19 cellular contexts compared by ENCODE assay signal in genomic region chr9:134472256-134472655, GRCh38.
"Had no signal": no experiment of that assay in that cellular context is flagged by ENCODE, and none has a peak within 500 bp of the region (broad histone marks: within the 10 kb centered on the region; RNA-seq: fewer than 3 reads in every experiment).

No MANE protein-coding gene starts in this region.

- DNase-seq: colonic mucosa; dermis blood vessel endothelial cell; esophagus squamous epithelium; foreskin fibroblast; glutamatergic neuron; kidney; left cardiac atrium; left ventricle myocardium inferior; lower lobe of right lung; mesendoderm; naive thymus-derived CD4-positive, alpha-beta T cell; nephron progenitor cell; posterior cingulate gyrus; small intestine; stimulated activated CD4-positive, alpha-beta T cell treated with anti-CD3 and anti-CD28 coated beads, Interleukin-12 subunit alpha, Interleukin-12 subunit beta, amount 100 ng/mL, for 4 hours; stimulated activated naive CD4-positive, alpha-beta T cell treated with Interleukin-2 at 50 U/mL for 16 hours; transverse colon had no signal

- H3K9me3 ChIP-seq: colonic mucosa, esophagus squamous epithelium, gastroesophageal sphincter, left ventricle myocardium inferior, lower lobe of right lung, neutrophil, transverse colon had no signal

- ATAC-seq: gastroesophageal sphincter; lower lobe of right lung; naive thymus-derived CD4-positive, alpha-beta T cell had no signal

- H3K4me3 ChIP-seq: colonic mucosa, esophagus squamous epithelium, gastroesophageal sphincter, left ventricle myocardium inferior, lower lobe of right lung, transverse colon had no signal

- H3K36me3 ChIP-seq: colonic mucosa, esophagus squamous epithelium, gastroesophageal sphincter, left ventricle myocardium inferior, lower lobe of right lung, neutrophil, transverse colon had no signal

- H3K27me3 ChIP-seq: colonic mucosa, esophagus squamous epithelium, gastroesophageal sphincter, transverse colon had no signal

- H3K27ac ChIP-seq: colonic mucosa, esophagus squamous epithelium, lower lobe of right lung, neutrophil, transverse colon had no signal
